ENCODE assay signal across 8 cellular contexts in genomic region chr14:92460916-92461579, GRCh38. TPM values are rescaled to one million over a fixed set of nuclear protein-coding genes. Genes with fewer than 3 reads are reported as not detected.
DNase-seq lines count a peak whose midpoint lies in the region; ATAC-seq, FAIRE-seq and TF ChIP-seq lines count a peak whose summit lies in the region.
"Had no signal": no experiment of that assay in that cellular context is flagged by ENCODE, and none has a peak within 500 bp of the region (broad histone marks: within the 10 kb centered on the region; RNA-seq: fewer than 3 reads in every experiment).

No MANE protein-coding gene starts in this region.

- no peaks in the 10 kb centered on the region for H4K20me1 ChIP-seq in endothelial cell of umbilical vein (replicated peaks; ENCODE audit: control insufficient read depth, extremely low read depth, insufficient read depth, low read length)

- dilution Hi-C loops in endothelial cell of umbilical vein (cut with MboI; ENCODE audit: extremely low pct_ligation_motif_present, low sequenced_read_pairs) = no loop called here

- CTCF ChIA-PET in endothelial cell of umbilical vein (lab: Charles Lee) = interaction anchor here (0.7 to 3.1 kb wide), 20 partner anchors 10 to 985 kb away, joined by 3 to 17 read pairs (median 4); partner anchors contain the start of genes ATXN3, CPSF2, LGMN and NDUFB1

- DNase-seq in endothelial cell of umbilical vein (ENCODE audit: low read depth, low spot score) = peak; percentile 95
- DNase-seq in stimulated activated CD8-positive, alpha-beta memory T cell treated with anti-CD3 and anti-CD28 coated beads, Interleukin-4, amount 100 ng/mL, for 48 hours = peak; percentile 25
- DNase-seq in HK-2 (ENCODE audit: unreplicated experiment) = no peak
- no peak for DNase-seq in ovary

- peak overlapping the region; percentile 42 for H3K9ac ChIP-seq in endothelial cell of umbilical vein (replicated peaks; ENCODE audit: extremely low read depth, insufficient read depth, low read length)

- TF ChIP-seq CTCF in endothelial cell of umbilical vein (IDR thresholded peaks at IDR 0.05; ENCODE audit: extremely low read depth in 1 of 2, insufficient read depth in 1 of 2, low read depth in 1 of 2, low read length in 2 of 2) (peak in 1 of 2 donors; percentile 3), ovary (IDR thresholded peaks at IDR 0.05) (no peak)

- peak overlapping the region; percentile 11 for H2AFZ ChIP-seq in endothelial cell of umbilical vein (ENCODE audit: low read depth, low read length)

- TF ChIP-seq EP300 in ovary (IDR thresholded peaks at IDR 0.05) = no peak

- no peak for TF ChIP-seq POLR2A in endothelial cell of umbilical vein (IDR thresholded peaks at IDR 0.05; ENCODE audit: low read depth, low read length)
- TF ChIP-seq POLR2A in ovary (IDR thresholded peaks at IDR 0.05) = no peak

- H3K27ac ChIP-seq in endothelial cell of umbilical vein (ENCODE audit: insufficient read depth, low read depth, low read length) (peak overlapping the region; percentile 86), ovary (no peak overlapping the region)

- peak; percentile 98 for FAIRE-seq in endothelial cell of umbilical vein (lab: Jason Lieb, UNC)

- no peaks in the 10 kb centered on the region for H3K79me2 ChIP-seq in endothelial cell of umbilical vein (ENCODE audit: control insufficient read depth, insufficient read depth, low read length)

- H3K4me1 ChIP-seq in endothelial cell of umbilical vein (ENCODE audit: control insufficient read depth, extremely low read depth, insufficient read depth, low read length) (peaks cover 30% of the 10 kb centered on the region), ovary (ENCODE audit: insufficient read depth) (no peaks in the 10 kb centered on the region)
- H3K4me1 ChIP-seq: Peyer's patch had no signal

- H3K27me3 ChIP-seq in endothelial cell of umbilical vein (ENCODE audit: control insufficient read depth in 2 of 2, insufficient read depth in 2 of 2, low read length in 2 of 2) (no peaks in the 10 kb centered on the region), ovary (no peaks in the 10 kb centered on the region)
- H3K27me3 ChIP-seq: Peyer's patch had no signal

- H3K4me3 ChIP-seq in endothelial cell of umbilical vein (replicated peaks in 1 of 3; ENCODE audit: insufficient read depth in 1 of 3, low read depth in 1 of 3, low read length in 3 of 3) (no peak overlapping the region), ovary (no peak overlapping the region)
- H3K4me3 ChIP-seq: Peyer's patch had no signal

- WGBS in ovary, 3 donors = 45 to 50% (median 46%) methylated on average over 19 of the region's 19 CpGs

- H3K36me3 ChIP-seq in endothelial cell of umbilical vein (ENCODE audit: control insufficient read depth in 2 of 2, extremely low read depth in 1 of 2, insufficient read depth in 2 of 2, low read length in 2 of 2) (no peaks in the 10 kb centered on the region), ovary (no peaks in the 10 kb centered on the region)
- H3K36me3 ChIP-seq: Peyer's patch had no signal

- intact Hi-C loops in endothelial cell of umbilical vein (cut with micrococcal nuclease) = loop anchor here (1.0 kb wide), 4 partner anchors 50 to 220 kb away; no protein-coding TSS in a partner anchor
- intact Hi-C loops in ovary (cut with DNase I) = no loop called here

- H3K4me2 ChIP-seq in endothelial cell of umbilical vein (ENCODE audit: insufficient read depth, low read length) = peak overlapping the region; percentile 11

- H3K9me3 ChIP-seq in endothelial cell of umbilical vein (replicated peaks; ENCODE audit: control insufficient read depth, insufficient read depth, low read length) (no peaks in the 10 kb centered on the region), ovary (no peaks in the 10 kb centered on the region)
- H3K9me3 ChIP-seq: Peyer's patch had no signal

- no peaks in the 10 kb centered on the region for H3K9me1 ChIP-seq in endothelial cell of umbilical vein (replicated peaks; ENCODE audit: control insufficient read depth, extremely low read depth, insufficient read depth, low read length)

- no TSS peak for BruUV-seq in endothelial cell of umbilical vein (replicated peaks; lab: Mats Ljungman, UMichigan)

- POLR2A ChIA-PET in endothelial cell of umbilical vein (lab: Charles Lee) = no interaction called here

- ATAC-seq in GM19395 (IDR thresholded peaks at IDR 0.05; ENCODE audit: unreplicated experiment) (peak; percentile 73), HG03442 (IDR thresholded peaks at IDR 0.05; ENCODE audit: unreplicated experiment) (peak; percentile 65), GM19324 (IDR thresholded peaks at IDR 0.05; ENCODE audit: low FRiP score, unreplicated experiment) (no peak)

TF ChIP-seq in endothelial cell of umbilical vein, 7 proteins besides CTCF, POLR2A, EP300 and RAD21:
- no peak for TF ChIP-seq MYC (IDR thresholded peaks at IDR 0.05; ENCODE audit: low read depth, low read length)
- TF ChIP-seq JUN (IDR thresholded peaks at IDR 0.05; ENCODE audit: borderline replicate concordance, insufficient read depth, insufficient read length, low read depth) = peak; percentile 65
- no peak for TF ChIP-seq GATA2 (IDR thresholded peaks at IDR 0.05; ENCODE audit: insufficient read depth, insufficient read length, low read depth, low read length)
- TF ChIP-seq MAX (IDR thresholded peaks at IDR 0.05; ENCODE audit: insufficient read depth, insufficient read length) = peak; percentile 22
- TF ChIP-seq EZH2 (IDR thresholded peaks at IDR 0.05; ENCODE audit: borderline replicate concordance, low read depth, low read length, severe bottlenecking) = no peak
- TF ChIP-seq FOS (IDR thresholded peaks at IDR 0.05; ENCODE audit: borderline replicate concordance, insufficient read depth, low read length) = peak; percentile 22
- TF ChIP-seq POLR2AphosphoS5 (IDR thresholded peaks at IDR 0.05; ENCODE audit: insufficient read depth, low read depth, low read length) = peak; percentile 57

RNA-seq across cellular contexts. Expression of gene RIN3, which starts 52.5 kb away (rescaled TPM):
- total RNA-seq in endothelial cell of umbilical vein (20.8 and 29.5 TPM in 2 replicates), ovary (10 to 100 TPM in 5 of 7 donors, 1 to 10 TPM in 2; 6.2 to 27.9 (median 17.0) TPM)
- polyA plus RNA-seq in endothelial cell of umbilical vein (5.1 and 5.8 TPM in 2 replicates), ovary (1 to 10 TPM; 3.8 to 8.1 TPM)
- 6.3 and 8.4 TPM in 2 replicates for polyA plus RNA-seq in endothelial cell of umbilical vein (2011; cell fraction: cytosol; rRNA removed)
- 8.8 and 10.4 TPM in 2 replicates for polyA plus RNA-seq in endothelial cell of umbilical vein (2011; cell fraction: nucleus; rRNA removed)
- polyA plus RNA-seq in endothelial cell of umbilical vein (2012) = 11.8 and 12.4 TPM in 2 replicates
- 10.6 and 13.4 TPM in 2 replicates for polyA minus RNA-seq in endothelial cell of umbilical vein
- not detected for polyA minus RNA-seq in endothelial cell of umbilical vein (2011; cell fraction: cytosol; rRNA and poly(A)+ RNA removed)
- 15.2 and 18.2 TPM in 2 replicates for polyA minus RNA-seq in endothelial cell of umbilical vein (2011; cell fraction: nucleus; rRNA and poly(A)+ RNA removed)

Comparison
In these comparisons a context has a peak if more than half of its experiments do, and no peak if none do; other contexts are left out.
1. DNase-seq: peak in endothelial cell of umbilical vein (single experiment) and stimulated activated CD8-positive, alpha-beta memory T cell treated with anti-CD3 and anti-CD28 coated beads, Interleukin-4, amount 100 ng/mL, for 48 hours (single experiment); none in HK-2 (single experiment) and ovary (0 of 5).